Comparison of ENCODE assay signal across 1 cellular context in the genomic region with DNA sequence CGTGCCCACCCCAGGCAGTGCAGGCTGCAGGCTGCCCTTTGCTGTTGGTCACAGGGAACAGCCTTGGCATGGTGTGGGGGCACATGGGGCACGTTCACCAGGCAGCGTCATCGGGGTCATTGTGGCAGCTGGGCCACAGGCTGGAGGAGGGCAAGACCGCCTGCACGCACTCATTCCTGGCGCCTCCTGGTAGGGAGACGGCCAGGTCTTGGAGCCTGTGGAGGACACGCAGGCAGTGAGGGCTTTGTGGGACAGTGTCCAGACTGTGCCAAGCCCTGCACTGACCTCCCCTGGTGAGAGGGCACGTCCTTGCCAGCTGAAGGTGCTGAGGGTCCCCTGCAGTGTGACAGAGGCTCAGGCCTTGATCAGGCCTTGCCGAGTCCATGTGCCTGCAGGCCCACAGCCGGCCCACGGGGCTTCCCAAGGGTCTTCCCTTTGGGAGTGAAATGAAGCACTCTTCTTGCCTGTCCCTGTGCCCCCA.
TF ChIP-seq lines count a peak whose summit lies in the region.

No MANE protein-coding gene starts in this region.

TF ChIP-seq in H1, 55 proteins besides CTCF, POLR2A, EP300 and RAD21 (continued from another document):
- no peak for TF ChIP-seq YY1 (IDR thresholded peaks at IDR 0.05; ENCODE audit: low read depth, low read length)
- TF ChIP-seq, protein P1, sequence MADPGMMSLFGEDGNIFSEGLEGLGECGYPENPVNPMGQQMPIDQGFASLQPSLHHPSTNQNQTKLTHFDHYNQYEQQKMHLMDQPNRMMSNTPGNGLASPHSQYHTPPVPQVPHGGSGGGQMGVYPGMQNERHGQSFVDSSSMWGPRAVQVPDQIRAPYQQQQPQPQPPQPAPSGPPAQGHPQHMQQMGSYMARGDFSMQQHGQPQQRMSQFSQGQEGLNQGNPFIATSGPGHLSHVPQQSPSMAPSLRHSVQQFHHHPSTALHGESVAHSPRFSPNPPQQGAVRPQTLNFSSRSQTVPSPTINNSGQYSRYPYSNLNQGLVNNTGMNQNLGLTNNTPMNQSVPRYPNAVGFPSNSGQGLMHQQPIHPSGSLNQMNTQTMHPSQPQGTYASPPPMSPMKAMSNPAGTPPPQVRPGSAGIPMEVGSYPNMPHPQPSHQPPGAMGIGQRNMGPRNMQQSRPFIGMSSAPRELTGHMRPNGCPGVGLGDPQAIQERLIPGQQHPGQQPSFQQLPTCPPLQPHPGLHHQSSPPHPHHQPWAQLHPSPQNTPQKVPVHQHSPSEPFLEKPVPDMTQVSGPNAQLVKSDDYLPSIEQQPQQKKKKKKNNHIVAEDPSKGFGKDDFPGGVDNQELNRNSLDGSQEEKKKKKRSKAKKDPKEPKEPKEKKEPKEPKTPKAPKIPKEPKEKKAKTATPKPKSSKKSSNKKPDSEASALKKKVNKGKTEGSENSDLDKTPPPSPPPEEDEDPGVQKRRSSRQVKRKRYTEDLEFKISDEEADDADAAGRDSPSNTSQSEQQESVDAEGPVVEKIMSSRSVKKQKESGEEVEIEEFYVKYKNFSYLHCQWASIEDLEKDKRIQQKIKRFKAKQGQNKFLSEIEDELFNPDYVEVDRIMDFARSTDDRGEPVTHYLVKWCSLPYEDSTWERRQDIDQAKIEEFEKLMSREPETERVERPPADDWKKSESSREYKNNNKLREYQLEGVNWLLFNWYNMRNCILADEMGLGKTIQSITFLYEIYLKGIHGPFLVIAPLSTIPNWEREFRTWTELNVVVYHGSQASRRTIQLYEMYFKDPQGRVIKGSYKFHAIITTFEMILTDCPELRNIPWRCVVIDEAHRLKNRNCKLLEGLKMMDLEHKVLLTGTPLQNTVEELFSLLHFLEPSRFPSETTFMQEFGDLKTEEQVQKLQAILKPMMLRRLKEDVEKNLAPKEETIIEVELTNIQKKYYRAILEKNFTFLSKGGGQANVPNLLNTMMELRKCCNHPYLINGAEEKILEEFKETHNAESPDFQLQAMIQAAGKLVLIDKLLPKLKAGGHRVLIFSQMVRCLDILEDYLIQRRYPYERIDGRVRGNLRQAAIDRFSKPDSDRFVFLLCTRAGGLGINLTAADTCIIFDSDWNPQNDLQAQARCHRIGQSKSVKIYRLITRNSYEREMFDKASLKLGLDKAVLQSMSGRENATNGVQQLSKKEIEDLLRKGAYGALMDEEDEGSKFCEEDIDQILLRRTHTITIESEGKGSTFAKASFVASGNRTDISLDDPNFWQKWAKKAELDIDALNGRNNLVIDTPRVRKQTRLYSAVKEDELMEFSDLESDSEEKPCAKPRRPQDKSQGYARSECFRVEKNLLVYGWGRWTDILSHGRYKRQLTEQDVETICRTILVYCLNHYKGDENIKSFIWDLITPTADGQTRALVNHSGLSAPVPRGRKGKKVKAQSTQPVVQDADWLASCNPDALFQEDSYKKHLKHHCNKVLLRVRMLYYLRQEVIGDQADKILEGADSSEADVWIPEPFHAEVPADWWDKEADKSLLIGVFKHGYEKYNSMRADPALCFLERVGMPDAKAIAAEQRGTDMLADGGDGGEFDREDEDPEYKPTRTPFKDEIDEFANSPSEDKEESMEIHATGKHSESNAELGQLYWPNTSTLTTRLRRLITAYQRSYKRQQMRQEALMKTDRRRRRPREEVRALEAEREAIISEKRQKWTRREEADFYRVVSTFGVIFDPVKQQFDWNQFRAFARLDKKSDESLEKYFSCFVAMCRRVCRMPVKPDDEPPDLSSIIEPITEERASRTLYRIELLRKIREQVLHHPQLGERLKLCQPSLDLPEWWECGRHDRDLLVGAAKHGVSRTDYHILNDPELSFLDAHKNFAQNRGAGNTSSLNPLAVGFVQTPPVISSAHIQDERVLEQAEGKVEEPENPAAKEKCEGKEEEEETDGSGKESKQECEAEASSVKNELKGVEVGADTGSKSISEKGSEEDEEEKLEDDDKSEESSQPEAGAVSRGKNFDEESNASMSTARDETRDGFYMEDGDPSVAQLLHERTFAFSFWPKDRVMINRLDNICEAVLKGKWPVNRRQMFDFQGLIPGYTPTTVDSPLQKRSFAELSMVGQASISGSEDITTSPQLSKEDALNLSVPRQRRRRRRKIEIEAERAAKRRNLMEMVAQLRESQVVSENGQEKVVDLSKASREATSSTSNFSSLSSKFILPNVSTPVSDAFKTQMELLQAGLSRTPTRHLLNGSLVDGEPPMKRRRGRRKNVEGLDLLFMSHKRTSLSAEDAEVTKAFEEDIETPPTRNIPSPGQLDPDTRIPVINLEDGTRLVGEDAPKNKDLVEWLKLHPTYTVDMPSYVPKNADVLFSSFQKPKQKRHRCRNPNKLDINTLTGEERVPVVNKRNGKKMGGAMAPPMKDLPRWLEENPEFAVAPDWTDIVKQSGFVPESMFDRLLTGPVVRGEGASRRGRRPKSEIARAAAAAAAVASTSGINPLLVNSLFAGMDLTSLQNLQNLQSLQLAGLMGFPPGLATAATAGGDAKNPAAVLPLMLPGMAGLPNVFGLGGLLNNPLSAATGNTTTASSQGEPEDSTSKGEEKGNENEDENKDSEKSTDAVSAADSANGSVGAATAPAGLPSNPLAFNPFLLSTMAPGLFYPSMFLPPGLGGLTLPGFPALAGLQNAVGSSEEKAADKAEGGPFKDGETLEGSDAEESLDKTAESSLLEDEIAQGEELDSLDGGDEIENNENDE (IDR thresholded peaks at IDR 0.05; ENCODE audit: insufficient replicate concordance, low read length): no peak
TF ChIP-seq in H1: peak in this region for 0.
